14 cellular contexts compared by ENCODE assay signal in genomic region chr10:10796061-10796773, GRCh38.
DNase-seq lines count a peak whose midpoint lies in the region; ATAC-seq, FAIRE-seq and TF ChIP-seq lines count a peak whose summit lies in the region.
"Had no signal": no experiment of that assay in that cellular context is flagged by ENCODE, and none has a peak within 500 bp of the region (broad histone marks: within the 10 kb centered on the region; RNA-seq: fewer than 3 reads in every experiment).

No MANE protein-coding gene starts in this region.

- CTCF ChIA-PET in HEK293T (lab: Yijun Ruan, JAX): no interaction called here

- H3K79me2 ChIP-seq in ACC112 (ENCODE audit: control insufficient read depth, insufficient read depth, low read length, unreplicated experiment): no peaks in the 10 kb centered on the region

- H3K4me1 ChIP-seq in ACC112 (ENCODE audit: control insufficient read depth, insufficient read depth, low read length, unreplicated experiment) (peaks cover 64% of the 10 kb centered on the region), left ventricle myocardium inferior (peaks cover 54% of the 10 kb centered on the region), prostate gland (replicated peaks) (no peaks in the 10 kb centered on the region)
- H3K4me1 ChIP-seq: A549 had no signal

- 52% methylated on average over 8 of the region's 8 CpGs for WGBS in prostate gland

- intact Hi-C loops in left ventricle myocardium inferior (cut with micrococcal nuclease): no loop called here
- intact Hi-C loops in prostate gland (cut with DNase I): loop anchor here (10.0 kb wide), 2 partner anchors 119 to 469 kb away; no protein-coding TSS in a partner anchor

- POLR2A ChIA-PET in HEK293T (lab: Yijun Ruan, JAX): no interaction called here

- DNase-seq in brain microvascular endothelial cell (peak; percentile 51), left ventricle myocardium inferior (no peak), prostate gland (ENCODE audit: low spot score) (no peak), urothelium cell line (ENCODE audit: low spot score) (no peak), HEK293T (ENCODE audit: extremely low spot score) (no peak)
- DNase-seq in stimulated activated CD4-positive, alpha-beta T cell treated with anti-CD3 and anti-CD28 coated beads, Interleukin-15, amount 100 ng/mL, for 24 hours: no peak
- DNase-seq: activated CD8-positive, alpha-beta memory T cell treated with anti-CD3 and anti-CD28 coated beads for 24 hours; DMS79; kidney; NCI-H1694 treated with DMSO at 0.1 percent for 48 hours had no signal

- no peak for FAIRE-seq in urothelium cell line (lab: Jason Lieb, UNC)
- FAIRE-seq: A549, GM18507, kidney had no signal

- H3K27me3 ChIP-seq in ACC112 (ENCODE audit: insufficient read depth, low read length) (no peaks in the 10 kb centered on the region), brain microvascular endothelial cell (replicated peaks) (no peaks in the 10 kb centered on the region), left ventricle myocardium inferior (ENCODE audit: low read depth) (no peaks in the 10 kb centered on the region), prostate gland (replicated peaks; ENCODE audit: insufficient read depth) (no peaks in the 10 kb centered on the region)

- H3K4me3 ChIP-seq in ACC112 (ENCODE audit: low read depth, low read length): peak overlapping the region; percentile 56; the same call in 1 of the 2 replicates
- H3K4me3 ChIP-seq in brain microvascular endothelial cell (ENCODE audit: low read depth, low read length): no peak overlapping the region
- H3K4me3 ChIP-seq in left ventricle myocardium inferior: peak overlapping the region; percentile 48
- no peak overlapping the region for H3K4me3 ChIP-seq in prostate gland
- H3K4me3 ChIP-seq: A549 had no signal

- peak overlapping the region; percentile 18 for H2AFZ ChIP-seq in ACC112 (ENCODE audit: low read length, unreplicated experiment)

- H3K27ac ChIP-seq in ACC112 (ENCODE audit: low read depth, low read length) (peak overlapping the region; percentile 91), brain microvascular endothelial cell (peak overlapping the region; percentile 88), left ventricle myocardium inferior (replicated peaks) (peak overlapping the region; percentile 89), prostate gland (peak overlapping the region; percentile 61)
- H3K27ac ChIP-seq: A549 had no signal

- H3K36me3 ChIP-seq in ACC112 (ENCODE audit: insufficient read depth, low read length): no peaks in the 10 kb centered on the region
- H3K36me3 ChIP-seq in brain microvascular endothelial cell (replicated peaks): no peaks in the 10 kb centered on the region
- no peaks in the 10 kb centered on the region for H3K36me3 ChIP-seq in left ventricle myocardium inferior
- no peaks in the 10 kb centered on the region for H3K36me3 ChIP-seq in prostate gland

- TF ChIP-seq CTCF in brain microvascular endothelial cell (IDR thresholded peaks at IDR 0.05; ENCODE audit: low read depth, low read length, missing control alignments): no peak
- TF ChIP-seq CTCF in left ventricle myocardium inferior (IDR thresholded peaks at IDR 0.05; ENCODE audit: borderline replicate concordance): no peak
- TF ChIP-seq CTCF in prostate gland (IDR thresholded peaks at IDR 0.05): no peak

- TF ChIP-seq POLR2A in prostate gland (IDR thresholded peaks at IDR 0.05): no peak

- no peaks in the 10 kb centered on the region for H3K9me3 ChIP-seq in left ventricle myocardium inferior (replicated peaks)
- no peaks in the 10 kb centered on the region for H3K9me3 ChIP-seq in prostate gland

- ATAC-seq in GM21786 (IDR thresholded peaks at IDR 0.05; ENCODE audit: unreplicated experiment): no peak
- ATAC-seq: A549 had no signal

- in situ Hi-C loops in brain microvascular endothelial cell (cut with HindIII; ENCODE audit: low pct_ligation_motif_present, low sequenced_read_pairs): no loop called here

TF ChIP-seq in HEK293T, 16 proteins besides CTCF, POLR2A, EP300 and RAD21:
- TF ChIP-seq BHLHE40 (IDR thresholded peaks at IDR 0.05; ENCODE audit: borderline replicate concordance): no peak
- TF ChIP-seq SP1 (IDR thresholded peaks at IDR 0.05): no peak
- no peak for TF ChIP-seq ELF4 (IDR thresholded peaks at IDR 0.05)
- no peak for TF ChIP-seq FOXM1 (IDR thresholded peaks at IDR 0.05; ENCODE audit: borderline replicate concordance)
- TF ChIP-seq ARNT (IDR thresholded peaks at IDR 0.05): no peak

Comparison
In these comparisons a context has a peak if more than half of its experiments do, and no peak if none do; other contexts are left out.
1. H3K4me3 ChIP-seq: peak in ACC112 (single experiment) and left ventricle myocardium inferior (single experiment); none in brain microvascular endothelial cell (single experiment) and prostate gland (0 of 2).
2. Peak in every context shown above with its lines, with median percentiles within 50 percentile points of each other: H3K27ac ChIP-seq.